ENCODE assay signal across 8 cellular contexts in genomic region chr3:535566-536416, GRCh38.
A peak's percentile ranks its signal among the peaks of the same experiment; 100 is the strongest.
DNase-seq lines count a peak whose midpoint lies in the region; ATAC-seq and TF ChIP-seq lines count a peak whose summit lies in the region.

No MANE protein-coding gene starts in this region.

- no peak for TF ChIP-seq CTCF in cardiac muscle cell (IDR thresholded peaks at IDR 0.05; ENCODE audit: low read depth, low read length)

- no peaks in the 10 kb centered on the region for H3K4me1 ChIP-seq in cardiac muscle cell (ENCODE audit: low read depth)

- H3K9me3 ChIP-seq in cardiac muscle cell (ENCODE audit: low read depth), result no peaks in the 10 kb centered on the region

- H3K27me3 ChIP-seq in cardiac muscle cell, result no peaks in the 10 kb centered on the region

- H3K36me3 ChIP-seq in cardiac muscle cell, result no peaks in the 10 kb centered on the region

- ATAC-seq in GM19468 (IDR thresholded peaks at IDR 0.05; ENCODE audit: extremely low read depth, unreplicated experiment) (peak; percentile 44), GM21515 (IDR thresholded peaks at IDR 0.05; ENCODE audit: unreplicated experiment) (no peak)

- DNase-seq in SHP77 (lab: John Stamatoyannopoulos, UW) (peak; percentile 47 to 68), cardiac muscle cell (ENCODE audit: low read depth in 1 of 2, low spot score in 1 of 2) (peak; percentile 22 to 45), skeletal muscle cell (ENCODE audit: low read depth) (no peak), NCI-H146 treated with DMSO at 0.1 percent for 48 hours (lab: John Stamatoyannopoulos, UW; ENCODE audit: unreplicated experiment) (no peak), NCI-H2227 (lab: John Stamatoyannopoulos, UW; ENCODE audit: unreplicated experiment) (no peak), NCI-H187 (lab: John Stamatoyannopoulos, UW) (no peak)

- H3K4me3 ChIP-seq in cardiac muscle cell (peak overlapping the region; percentile 21), skeletal muscle cell (ENCODE audit: low read depth, low read length) (peak overlapping the region; percentile 52)

- H3K27ac ChIP-seq in cardiac muscle cell, result no peak overlapping the region

Comparison
In these comparisons a context has a peak if more than half of its experiments do, and no peak if none do; other contexts are left out.
1. DNase-seq: peak in SHP77 (2 of 2) and cardiac muscle cell (2 of 2); none in skeletal muscle cell (single experiment), NCI-H146 treated with DMSO at 0.1 percent for 48 hours (single experiment), NCI-H2227 (single experiment) and NCI-H187 (0 of 2).